In the genomic region with DNA sequence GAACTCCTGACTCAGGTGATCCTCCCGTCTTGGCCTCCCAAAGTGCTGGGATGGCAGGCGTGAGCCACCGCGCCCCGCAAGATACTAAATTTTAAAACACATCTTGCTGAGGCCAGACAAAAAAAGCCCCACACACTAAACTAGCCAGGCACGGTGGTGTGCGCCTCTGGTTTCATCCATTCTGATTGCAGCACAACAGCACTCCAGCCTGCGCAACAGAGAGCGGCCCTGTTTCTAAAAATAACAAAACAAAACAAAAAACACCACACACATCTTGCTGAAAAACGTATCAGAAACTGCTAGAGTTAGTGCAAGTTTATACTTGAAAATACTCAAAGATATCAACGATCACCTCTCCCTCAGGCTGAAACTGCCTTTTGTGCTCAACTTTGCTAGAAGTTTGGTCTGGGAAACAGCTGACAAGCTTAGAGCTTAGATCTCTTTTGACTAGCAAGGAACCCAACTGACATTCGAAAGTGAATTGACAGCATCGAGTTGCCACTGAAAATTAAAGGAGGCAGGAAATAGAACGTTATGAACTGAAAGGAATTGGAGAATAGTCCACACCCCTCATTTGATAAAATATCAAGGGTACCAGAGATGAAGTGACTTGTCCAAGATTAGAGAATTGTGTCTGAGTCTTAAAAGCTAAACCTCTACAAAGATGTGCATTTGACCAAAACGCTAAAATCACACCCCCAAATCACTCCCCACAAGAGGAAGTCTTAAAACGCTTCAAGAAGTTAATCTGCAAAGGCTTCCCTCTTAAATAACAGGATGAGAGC, we compare ENCODE assay signal across 8 cellular contexts. TPM values are rescaled to one million over a fixed set of nuclear protein-coding genes. Genes with fewer than 3 reads are reported as not detected.
DNase-seq lines count a peak whose midpoint lies in the region; ATAC-seq and TF ChIP-seq lines count a peak whose summit lies in the region.

No MANE protein-coding gene starts in this region.

- no peaks in the 10 kb centered on the region for H3K27me3 ChIP-seq in SK-N-SH (ENCODE audit: insufficient read depth)
- H3K27me3 ChIP-seq in WERI-Rb-1 (ENCODE audit: insufficient read depth, low read depth, severe bottlenecking): no peaks in the 10 kb centered on the region
- no peaks in the 10 kb centered on the region for H3K27me3 ChIP-seq in iPS-15b (ENCODE audit: control insufficient read depth, insufficient read depth, low read length)
- no peaks in the 10 kb centered on the region for H3K27me3 ChIP-seq in suprapubic skin

- POLR2A ChIA-PET in SK-N-SH (lab: Yijun Ruan, JAX): no interaction called here

- peaks cover 11 to 28% of the 10 kb centered on the region in 2 experiments for H3K36me3 ChIP-seq in SK-N-SH (replicated peaks in 1 of 2; ENCODE audit: control insufficient read depth in 1 of 2, insufficient read depth in 2 of 2, low read length in 1 of 2)
- peaks cover 43% of the 10 kb centered on the region for H3K36me3 ChIP-seq in WERI-Rb-1
- H3K36me3 ChIP-seq in iPS-15b (ENCODE audit: control insufficient read depth, insufficient read depth, low read length): peaks cover 8% of the 10 kb centered on the region
- H3K36me3 ChIP-seq in suprapubic skin: peaks cover 25% of the 10 kb centered on the region

- H3K9me2 ChIP-seq in SK-N-SH: no peaks in the 10 kb centered on the region

- peak overlapping the region; percentile 91 for H3K4me2 ChIP-seq in SK-N-SH

- no peak for TF ChIP-seq POLR2A in suprapubic skin (IDR thresholded peaks at IDR 0.05)

- H3K4me3 ChIP-seq in SK-N-SH (ENCODE audit: low read depth in 2 of 2, low read length in 1 of 2) (peak overlapping the region; percentile 72 to 90), WERI-Rb-1 (ENCODE audit: low read depth, low read length) (peak overlapping the region; percentile 98), iPS-15b (ENCODE audit: low read depth, low read length) (peak overlapping the region; percentile 82), suprapubic skin (peak overlapping the region; percentile 95)

- H3K4me1 ChIP-seq in SK-N-SH (ENCODE audit: control insufficient read depth in 1 of 2, insufficient read depth in 2 of 2, low read depth in 1 of 2, low read length in 1 of 2) (peaks cover 12 to 24% of the 10 kb centered on the region in 2 experiments; a peak in 3 of 4 replicates), iPS-15b (ENCODE audit: control insufficient read depth, insufficient read depth, low read length) (peaks cover 5% of the 10 kb centered on the region), suprapubic skin (peaks cover 44% of the 10 kb centered on the region)

- no peak for TF ChIP-seq RAD21 in SK-N-SH (IDR thresholded peaks at IDR 0.05; ENCODE audit: low read length)

- peaks cover 16% of the 10 kb centered on the region for H4K20me1 ChIP-seq in SK-N-SH (ENCODE audit: insufficient read depth)

- H3K9me3 ChIP-seq in SK-N-SH (no peaks in the 10 kb centered on the region), WERI-Rb-1 (ENCODE audit: severe bottlenecking) (no peaks in the 10 kb centered on the region), iPS-15b (ENCODE audit: control insufficient read depth, insufficient read depth, low read length) (no peaks in the 10 kb centered on the region), suprapubic skin (no peaks in the 10 kb centered on the region)

- H3K79me2 ChIP-seq in SK-N-SH (ENCODE audit: insufficient read depth): peaks cover 78% of the 10 kb centered on the region

- H3K9ac ChIP-seq in SK-N-SH (peak overlapping the region; percentile 89), iPS-15b (ENCODE audit: low read depth, low read length) (peak overlapping the region; percentile 100)

- H3F3A ChIP-seq in SK-N-SH (replicated peaks; ENCODE audit: insufficient read depth): peaks cover 31% of the 10 kb centered on the region

- WGBS in SK-N-SH (ENCODE audit: low lambda C conversion rate): 57% methylated on average over 16 of the region's 16 CpGs
- WGBS in suprapubic skin: 48% methylated on average over 16 of the region's 16 CpGs

- peak overlapping the region; percentile 85 for H2AFZ ChIP-seq in SK-N-SH (ENCODE audit: low read depth)

- CTCF ChIA-PET in SK-N-SH (lab: Yijun Ruan, JAX): interaction anchor here (0.6 to 1.0 kb wide), 3 partner anchors 17 to 441 kb away, joined by 3 read pairs; no protein-coding TSS in a partner anchor

- no peak for DNase-seq in SK-N-SH
- DNase-seq in WERI-Rb-1: no peak
- DNase-seq in suprapubic skin (ENCODE audit: low spot score in 2 of 2): no peak
- no peak for DNase-seq in ecto neural progenitor cell (ENCODE audit: low spot score)
- DNase-seq in SHP77 treated with DMSO at 0.1 percent for 48 hours (lab: John Stamatoyannopoulos, UW): no peak

- TF ChIP-seq CTCF in SK-N-SH (IDR thresholded peaks at IDR 0.05) (no peak), WERI-Rb-1 (IDR thresholded peaks at IDR 0.05; ENCODE audit: low read depth, low read length) (no peak), suprapubic skin (IDR thresholded peaks at IDR 0.05) (no peak)

- H3K27ac ChIP-seq in SK-N-SH (ENCODE audit: low read depth in 2 of 2, low read length in 1 of 2) (peak overlapping the region; percentile 84 to 85; a peak in 3 of 4 replicates), WERI-Rb-1 (peak overlapping the region; percentile 98), suprapubic skin (no peak overlapping the region)

- no peak for TF ChIP-seq EP300 in SK-N-SH (IDR thresholded peaks at IDR 0.05; ENCODE audit: borderline replicate concordance in 1 of 2, low read depth in 1 of 2, low read length in 1 of 2)
- no peak for TF ChIP-seq EP300 in suprapubic skin (IDR thresholded peaks at IDR 0.05)

- ATAC-seq in SK-N-SH treated with all-trans-retinoic acid at 6 μM for 48 hours (no peak), GM18868 (IDR thresholded peaks at IDR 0.05; ENCODE audit: unreplicated experiment) (no peak)

TF ChIP-seq in SK-N-SH, 30 proteins besides CTCF, POLR2A, EP300 and RAD21 (continues in another document):
- TF ChIP-seq JUND (IDR thresholded peaks at IDR 0.05) (no peak), MXI1 (IDR thresholded peaks at IDR 0.05; ENCODE audit: low read depth, low read length) (no peak), EZH2phosphoT487 (IDR thresholded peaks at IDR 0.05; ENCODE audit: borderline replicate concordance, low read depth) (no peak), GABPA (IDR thresholded peaks at IDR 0.05; ENCODE audit: low read depth) (no peak), GATA2 (CRISPR knock-in tag; IDR thresholded peaks at IDR 0.05) (no peak), NFIC (IDR thresholded peaks at IDR 0.05; ENCODE audit: borderline replicate concordance) (no peak), USF1 (IDR thresholded peaks at IDR 0.05; ENCODE audit: borderline replicate concordance, low read depth) (no peak)
- TF ChIP-seq, protein P1, sequence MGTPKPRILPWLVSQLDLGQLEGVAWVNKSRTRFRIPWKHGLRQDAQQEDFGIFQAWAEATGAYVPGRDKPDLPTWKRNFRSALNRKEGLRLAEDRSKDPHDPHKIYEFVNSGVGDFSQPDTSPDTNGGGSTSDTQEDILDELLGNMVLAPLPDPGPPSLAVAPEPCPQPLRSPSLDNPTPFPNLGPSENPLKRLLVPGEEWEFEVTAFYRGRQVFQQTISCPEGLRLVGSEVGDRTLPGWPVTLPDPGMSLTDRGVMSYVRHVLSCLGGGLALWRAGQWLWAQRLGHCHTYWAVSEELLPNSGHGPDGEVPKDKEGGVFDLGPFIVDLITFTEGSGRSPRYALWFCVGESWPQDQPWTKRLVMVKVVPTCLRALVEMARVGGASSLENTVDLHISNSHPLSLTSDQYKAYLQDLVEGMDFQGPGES (IDR thresholded peaks at IDR 0.05; ENCODE audit: low read depth, low read length): no peak

TF ChIP-seq in SK-N-SH treated with all-trans-retinoic acid at 6 μM for 48 hours, 23 proteins besides CTCF, POLR2A, EP300 and RAD21 (continues in another document):
- TF ChIP-seq GLIS3 (CRISPR knock-in tag; IDR thresholded peaks at IDR 0.05) (no peak), ZNF70 (CRISPR knock-in tag; IDR thresholded peaks at IDR 0.05) (no peak), POU6F1 (CRISPR knock-in tag; IDR thresholded peaks at IDR 0.05; ENCODE audit: borderline replicate concordance, low read depth) (no peak), CREB5 (CRISPR knock-in tag; IDR thresholded peaks at IDR 0.05; ENCODE audit: low read depth) (no peak), ZNF565 (CRISPR knock-in tag; conservative IDR thresholded peaks at IDR 0.05; ENCODE audit: low read depth) (no peak), ESRRG (CRISPR knock-in tag; IDR thresholded peaks at IDR 0.05) (no peak)

RNA-seq across cellular contexts. Expression of gene COG4, which starts 0.9 kb away (rescaled TPM):
- polyA plus RNA-seq in SK-N-SH (2012; rRNA removed): 54.4 and 72.7 TPM in 2 replicates
- 32.9 and 45.7 TPM in 2 replicates for polyA plus RNA-seq in SK-N-SH (2012; cell fraction: cytosol; rRNA removed)
- polyA plus RNA-seq in SK-N-SH (2012; cell fraction: nucleus; rRNA removed): 147 and 161 TPM in 2 replicates
- 10 to 100 TPM; 35.0 to 59.9 (median 48.2) TPM for total RNA-seq in suprapubic skin

RNA-seq across cellular contexts. Expression of gene SF3B3, which starts 1.2 kb away (rescaled TPM):
- 75.9 and 81.7 TPM in 2 replicates for polyA plus RNA-seq in SK-N-SH (2012; rRNA removed)
- 58.5 and 71.3 TPM in 2 replicates for polyA plus RNA-seq in SK-N-SH (2012; cell fraction: cytosol; rRNA removed)
- 160 and 164 TPM in 2 replicates for polyA plus RNA-seq in SK-N-SH (2012; cell fraction: nucleus; rRNA removed)
- total RNA-seq in suprapubic skin: 100 to 1,000 TPM; 122 to 280 (median 174) TPM
